12 cellular contexts compared by ENCODE assay signal in genomic region chr10:110335314-110336064, GRCh38. TPM values are rescaled to one million over a fixed set of nuclear protein-coding genes. Genes with fewer than 3 reads are reported as not detected.
DNase-seq lines count a peak whose midpoint lies in the region; ATAC-seq, FAIRE-seq and TF ChIP-seq lines count a peak whose summit lies in the region.
"Had no signal": no experiment of that assay in that cellular context is flagged by ENCODE, and none has a peak within 500 bp of the region (broad histone marks: within the 10 kb centered on the region; RNA-seq: fewer than 3 reads in every experiment).

No MANE protein-coding gene starts in this region.

- H3K4me3 ChIP-seq in H1 (ENCODE audit: extremely low read depth in 1 of 4, insufficient read depth in 2 of 4, low read depth in 3 of 4, low read length in 4 of 4): peak overlapping the region in 1 of 4 experiments; percentile 8; a peak in 1 of 8 replicates
- no peak overlapping the region for H3K4me3 ChIP-seq in sigmoid colon
- H3K4me3 ChIP-seq in lower lobe of right lung: no peak overlapping the region
- H3K4me3 ChIP-seq: tibial nerve had no signal

- TF ChIP-seq RAD21 in H1 (IDR thresholded peaks at IDR 0.05 in 1 of 2, conservative IDR thresholded peaks at IDR 0.05 in 1 of 2; ENCODE audit: low read depth in 2 of 2, low read length in 2 of 2): no peak

- TF ChIP-seq CTCF in RWPE1 (conservative IDR thresholded peaks at IDR 0.05; ENCODE audit: low read depth) (no peak), H1 (IDR thresholded peaks at IDR 0.05; ENCODE audit: control extremely low read depth in 1 of 3, insufficient read depth in 1 of 3, low read depth in 1 of 3, low read length in 3 of 3) (no peak), sigmoid colon (IDR thresholded peaks at IDR 0.05) (no peak), lower lobe of right lung (IDR thresholded peaks at IDR 0.05) (no peak)

- H3K9me3 ChIP-seq in H1 (ENCODE audit: insufficient read depth in 2 of 2, low read depth in 1 of 2, low read length in 1 of 2) (peaks cover 7 to 14% of the 10 kb centered on the region in 2 experiments; a peak in 3 of 4 replicates), sigmoid colon (peaks cover 0 to 6% (median 0%) of the 10 kb centered on the region in 4 donors), lower lobe of right lung (peaks cover 7% of the 10 kb centered on the region)

- no peak overlapping the region for H4K8ac ChIP-seq in H1 (ENCODE audit: extremely low read depth, insufficient read depth, low read length)

- peak; percentile 55 to 58 for ATAC-seq in activated CD4-positive, CD25-positive, alpha-beta regulatory T cell treated with anti-CD3 and anti-CD28 coated beads, Interleukin-2, amount 50 U/mL, for 24 hours
- ATAC-seq in GM21515 (IDR thresholded peaks at IDR 0.05; ENCODE audit: unreplicated experiment) (no peak), lower lobe of right lung (no peak)

- no peak overlapping the region for H3K9ac ChIP-seq in H1 (replicated peaks in 1 of 4; ENCODE audit: extremely low read depth in 1 of 4, low read depth in 3 of 4, low read length in 3 of 4)

- no peak overlapping the region for H3K4ac ChIP-seq in H1 (replicated peaks; ENCODE audit: insufficient read length, low read depth, low read length)

- no peaks in the 10 kb centered on the region for H3K79me2 ChIP-seq in H1 (ENCODE audit: control insufficient read depth in 1 of 2, insufficient read depth in 2 of 2, low read length in 2 of 2)

- H3K23me2 ChIP-seq in H1 (ENCODE audit: low read depth, low read length): peaks cover 2% of the 10 kb centered on the region; the same call in 1 of the 2 replicates

- peak overlapping the region; percentile 58 for H4K91ac ChIP-seq in H1 (replicated peaks; ENCODE audit: insufficient read length, low read length)

- H2BK20ac ChIP-seq in H1 (ENCODE audit: low read length): no peak overlapping the region

- no peaks in the 10 kb centered on the region for H3K27me3 ChIP-seq in H1 (replicated peaks in 1 of 4; ENCODE audit: control insufficient read depth in 3 of 4, extremely low read depth in 1 of 4, insufficient read depth in 3 of 4, low read length in 3 of 4)
- no peaks in the 10 kb centered on the region for H3K27me3 ChIP-seq in sigmoid colon
- no peaks in the 10 kb centered on the region for H3K27me3 ChIP-seq in lower lobe of right lung (ENCODE audit: low read depth)
- H3K27me3 ChIP-seq: tibial nerve had no signal

- no peak for DNase-seq in activated CD4-positive, CD25-positive, alpha-beta regulatory T cell (lab: John Stamatoyannopoulos, UW)
- DNase-seq in RWPE1 (ENCODE audit: low spot score): no peak
- DNase-seq in H1 (ENCODE audit: low read depth in 1 of 2, low spot score in 2 of 2): no peak
- DNase-seq in sigmoid colon: no peak
- DNase-seq in NCI-H82 treated with DMSO at 0.1 percent for 48 hours (lab: John Stamatoyannopoulos, UW; ENCODE audit: unreplicated experiment): no peak
- DNase-seq in lower lobe of right lung: no peak
- DNase-seq: activated gamma-delta T cell, NCI-H510A treated with DMSO at 0.1 percent for 48 hours, T-helper 9 cell had no signal

- H2BK120ac ChIP-seq in H1 (replicated peaks; ENCODE audit: low read depth, low read length): no peak overlapping the region

- H3K79me1 ChIP-seq in H1 (ENCODE audit: low read depth, low read length): no peaks in the 10 kb centered on the region

- WGBS in H1 (ENCODE audit: extremely low coverage in 1 of 2, insufficient coverage in 1 of 2, insufficient read length in 1 of 2, insufficient replicate concordance in 2 of 2, low coverage in 1 of 2, low lambda C conversion rate in 2 of 2, missing lambda C conversion rate in 1 of 2), 2 experiments: 79% methylated on average over 7 of the region's 7 CpGs; no CpG with 5 or more reads in 1 of the 2 experiments
- 70 to 75% methylated on average over 7 of the region's 7 CpGs for WGBS in sigmoid colon, 2 donors

- CTCF ChIA-PET in RWPE1 (lab: Yijun Ruan, JAX) (interaction anchor here (0.9 to 1.0 kb wide), 2 partner anchors 24 to 213 kb away, joined by 3 read pairs; no protein-coding TSS in a partner anchor), H1 (lab: Charles Lee; ENCODE audit: partially characterized antibody) (interaction anchor here (1.0 to 2.6 kb wide), 11 partner anchors 8 to 212 kb away, joined by 3 to 13 read pairs (median 4); no protein-coding TSS in a partner anchor)

- no peak overlapping the region for H3K18ac ChIP-seq in H1 (ENCODE audit: extremely low read depth, low read length)

- H3K36me3 ChIP-seq in H1 (ENCODE audit: control insufficient read depth in 2 of 4, insufficient read depth in 4 of 4, low read length in 3 of 4) (no peaks in the 10 kb centered on the region; a peak in 1 of 8 replicates), sigmoid colon (no peaks in the 10 kb centered on the region), lower lobe of right lung (no peaks in the 10 kb centered on the region)
- H3K36me3 ChIP-seq: tibial nerve had no signal

- FAIRE-seq in H1 (lab: Jason Lieb, UNC): no peak

- H3K14ac ChIP-seq in H1 (ENCODE audit: insufficient read length): no peak overlapping the region

- no peak for TF ChIP-seq EP300 in H1 (IDR thresholded peaks at IDR 0.05; ENCODE audit: borderline replicate concordance in 1 of 2, low read depth in 2 of 2, low read length in 2 of 2)
- TF ChIP-seq EP300 in sigmoid colon (IDR thresholded peaks at IDR 0.05): no peak

- peak overlapping the region; percentile 87 for H2AFZ ChIP-seq in H1 (ENCODE audit: low read length)

- no peak overlapping the region for H4K5ac ChIP-seq in H1 (ENCODE audit: insufficient read length, low read depth, low read length)

- TF ChIP-seq POLR2A in H1 (IDR thresholded peaks at IDR 0.05; ENCODE audit: control extremely low read depth in 1 of 2, low read depth in 2 of 2, low read length in 2 of 2) (no peak), sigmoid colon (IDR thresholded peaks at IDR 0.05) (no peak)

- no peak overlapping the region for H3K23ac ChIP-seq in H1 (ENCODE audit: insufficient read length)

- no peak overlapping the region for H3K56ac ChIP-seq in H1 (replicated peaks; ENCODE audit: insufficient read length, low read depth, low read length)

- H3K4me1 ChIP-seq in H1 (replicated peaks in 1 of 4; ENCODE audit: control insufficient read depth in 3 of 4, insufficient read depth in 4 of 4, low read length in 3 of 4) (peaks cover 5 to 12% (median 6%) of the 10 kb centered on the region in 4 experiments; a peak in 6 of 7 replicates), sigmoid colon (peaks cover 0 to 16% (median 11%) of the 10 kb centered on the region in 4 donors), lower lobe of right lung (peaks cover 9% of the 10 kb centered on the region)

- H2BK15ac ChIP-seq in H1 (ENCODE audit: low read length): no peak overlapping the region

- no peaks in the 10 kb centered on the region for H4K20me1 ChIP-seq in H1 (replicated peaks in 1 of 2; ENCODE audit: control insufficient read depth in 1 of 2, insufficient read depth in 2 of 2, low read length in 2 of 2)

- intact Hi-C loops in sigmoid colon (cut with DNase I) (no loop called here), lower lobe of right lung (cut with DNase I) (no loop called here)

- no peak overlapping the region for H2BK12ac ChIP-seq in H1 (ENCODE audit: low read depth, low read length)

- no peak overlapping the region; the same call in 1 of the 2 replicates for H2BK5ac ChIP-seq in H1 (ENCODE audit: low read depth, low read length)

- POLR2A ChIA-PET in RWPE1 (lab: Yijun Ruan, JAX; ENCODE audit: low non-redundant PET) (no interaction called here), H1 (lab: Charles Lee; ENCODE audit: partially characterized antibody) (interaction anchor here (0.6 to 1.0 kb wide), 2 partner anchors 272 to 620 kb away, joined by 3 read pairs; no protein-coding TSS in a partner anchor)

- H3K4me2 ChIP-seq in H1 (ENCODE audit: insufficient read depth in 1 of 2, low read depth in 2 of 2, low read length in 2 of 2): peak overlapping the region; percentile 44 to 56; a peak in 3 of 4 replicates

- H2AK5ac ChIP-seq in H1 (ENCODE audit: low read depth, low read length): no peak overlapping the region

- H3K27ac ChIP-seq in RWPE1 (peak overlapping the region; percentile 88), H1 (ENCODE audit: low read depth, low read length) (no peak overlapping the region), sigmoid colon (peak overlapping the region; percentile 29 to 78 (median 60)), lower lobe of right lung (no peak overlapping the region)
- H3K27ac ChIP-seq: tibial nerve had no signal

TF ChIP-seq in H1, 55 proteins besides CTCF, POLR2A, EP300 and RAD21:
- TF ChIP-seq BACH1 (IDR thresholded peaks at IDR 0.05; ENCODE audit: low read length) (no peak), CBX8 (IDR thresholded peaks at IDR 0.05; ENCODE audit: borderline replicate concordance, low read depth, low read length) (no peak), EZH2 (IDR thresholded peaks at IDR 0.05; ENCODE audit: low read depth, low read length, severe bottlenecking) (no peak), RXRA (IDR thresholded peaks at IDR 0.05; ENCODE audit: insufficient read depth, low read depth, low read length) (no peak), MAFK (IDR thresholded peaks at IDR 0.05; ENCODE audit: low read depth, low read length) (no peak)
- TF ChIP-seq, protein P1, sequence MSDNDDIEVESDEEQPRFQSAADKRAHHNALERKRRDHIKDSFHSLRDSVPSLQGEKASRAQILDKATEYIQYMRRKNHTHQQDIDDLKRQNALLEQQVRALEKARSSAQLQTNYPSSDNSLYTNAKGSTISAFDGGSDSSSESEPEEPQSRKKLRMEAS (IDR thresholded peaks at IDR 0.05): no peak

RNA-seq across cellular contexts. Expression of gene SMNDC1, which starts 30.8 kb away (rescaled TPM):
- total RNA-seq in H1 (2021; fragmentation: NEBNext Ultra II Directional; extraction: Animal tissue kit (Norgen Biotek cat#: 25700)): 48.6 and 53.5 TPM in 2 replicates
- polyA plus RNA-seq in H1 (2011; rRNA removed) (4.3 and 8.1 TPM in 2 replicates), sigmoid colon (10 to 100 TPM; 10.2 to 13.2 (median 11.9) TPM)
- 12.4 TPM for polyA plus RNA-seq in H1 (2011; cell fraction: cytosol; rRNA removed)
- polyA plus RNA-seq in H1 (2011; cell fraction: nucleus; rRNA removed): 4.8 TPM
- 27.9 to 44.3 TPM (median 32.5 TPM) in 4 replicates for polyA plus RNA-seq in H1 (2012, experiment 1 of 2)
- polyA plus RNA-seq in H1 (2012, experiment 2 of 2): 7.6 TPM
- 37.6 TPM for polyA plus RNA-seq in H1 (2013, experiment 1 of 2)
- 34.3 TPM for polyA plus RNA-seq in H1 (2013, experiment 2 of 2)
- 5.2 and 8.7 TPM in 2 replicates for polyA minus RNA-seq in H1 (2011; rRNA and poly(A)+ RNA removed)
- 11.7 TPM for polyA minus RNA-seq in H1 (2011; cell fraction: cytosol; rRNA and poly(A)+ RNA removed)
- polyA minus RNA-seq in H1 (2011; cell fraction: nucleus; rRNA and poly(A)+ RNA removed): 24.3 TPM
- total RNA-seq in sigmoid colon (10 to 100 TPM; 13.3 to 19.7 (median 14.7) TPM), lower lobe of right lung (31.5 TPM)

Comparison
In these comparisons a context has a peak if more than half of its experiments do, and no peak if none do; other contexts are left out.
1. ATAC-seq: peak in activated CD4-positive, CD25-positive, alpha-beta regulatory T cell treated with anti-CD3 and anti-CD28 coated beads, Interleukin-2, amount 50 U/mL, for 24 hours (2 of 2); none in GM21515 (single experiment) and lower lobe of right lung (0 of 2).
2. H3K27ac ChIP-seq: peak in RWPE1 (single experiment) and sigmoid colon (4 of 4); none in H1 (single experiment) and lower lobe of right lung (single experiment).